In the genomic region with DNA sequence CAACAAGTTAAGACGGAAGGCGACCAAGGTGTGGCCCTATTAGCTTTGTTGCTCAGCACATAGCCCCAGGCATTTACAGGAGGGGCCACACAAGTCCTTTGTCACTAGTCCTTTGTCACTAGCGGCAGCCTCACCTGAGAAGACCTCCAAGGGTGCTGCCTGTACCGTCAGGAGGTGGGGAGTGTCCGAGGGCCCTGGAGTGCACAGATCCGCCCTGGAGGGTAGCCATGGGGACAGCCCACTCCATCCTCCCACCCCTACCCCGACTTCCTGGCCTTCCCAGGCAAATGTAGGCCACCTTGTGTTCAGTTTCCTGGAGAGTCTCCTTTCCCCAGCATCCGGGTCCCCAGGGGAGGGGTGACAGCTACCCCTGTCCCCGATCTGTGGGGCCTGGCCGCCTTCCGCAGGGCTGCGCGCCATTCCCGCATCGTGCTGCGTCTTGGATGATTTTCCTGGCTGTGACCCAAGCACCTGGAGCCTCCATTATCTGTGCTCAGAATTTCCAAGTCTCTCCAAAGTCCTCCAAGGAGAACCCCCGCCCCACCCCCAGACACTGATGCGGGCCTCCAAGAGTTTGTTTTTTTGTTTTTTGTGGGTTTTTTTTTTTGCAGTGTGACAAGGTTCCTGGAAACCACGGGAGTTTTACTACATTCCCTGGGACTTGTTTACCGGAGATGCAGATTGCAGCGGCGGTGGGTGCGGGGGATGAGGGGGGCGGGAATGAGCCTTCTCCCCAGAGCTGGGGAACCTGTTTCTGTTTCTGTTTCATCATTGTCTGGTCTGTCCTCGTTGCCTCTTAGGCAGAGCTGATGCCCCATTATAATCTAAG, we compare ENCODE assay signal across 10 cellular contexts. TPM values are rescaled to one million over a fixed set of nuclear protein-coding genes. Genes with fewer than 3 reads are reported as not detected.
DNase-seq lines count a peak whose midpoint lies in the region; ATAC-seq, FAIRE-seq and TF ChIP-seq lines count a peak whose summit lies in the region.
"Had no signal": no experiment of that assay in that cellular context is flagged by ENCODE, and none has a peak within 500 bp of the region (broad histone marks: within the 10 kb centered on the region; RNA-seq: fewer than 3 reads in every experiment).

No MANE protein-coding gene starts in this region.

- H3K27me3 ChIP-seq in mammary epithelial cell (ENCODE audit: insufficient read depth, low read length) (no peaks in the 10 kb centered on the region), vagina (no peaks in the 10 kb centered on the region)

- H3K4me1 Mint-ChIP-seq in mesothelial cell of epicardium = peaks cover 42% of the 10 kb centered on the region

- no peaks in the 10 kb centered on the region for H3K9me3 Mint-ChIP-seq in mesothelial cell of epicardium

- TF ChIP-seq CTCF in mammary epithelial cell (conservative IDR thresholded peaks at IDR 0.05 in 1 of 2, IDR thresholded peaks at IDR 0.05 in 1 of 2; ENCODE audit: extremely low read depth in 1 of 2, insufficient read depth in 1 of 2, low read depth in 1 of 2, low read length in 2 of 2) (no peak), mesothelial cell of epicardium (IDR thresholded peaks at IDR 0.05; ENCODE audit: unreplicated experiment) (no peak), vagina (IDR thresholded peaks at IDR 0.05) (no peak), D721Med (IDR thresholded peaks at IDR 0.05; ENCODE audit: insufficient read depth, missing control alignments) (no peak)

- H3K9me3 ChIP-seq in mammary epithelial cell (replicated peaks; ENCODE audit: insufficient read depth, low read length) = no peaks in the 10 kb centered on the region
- no peaks in the 10 kb centered on the region for H3K9me3 ChIP-seq in vagina

- TF ChIP-seq POLR2A in vagina (IDR thresholded peaks at IDR 0.05) = no peak

- CTCF ChIA-PET in mammary epithelial cell (lab: Charles Lee; ENCODE audit: low non-redundant PET) = no interaction called here

- peak; percentile 17 for DNase-seq in stimulated activated CD4-positive, alpha-beta T cell treated with anti-CD3 and anti-CD28 coated beads, Interleukin-4, amount 100 ng/mL, for 1 hour
- no peak for DNase-seq in stimulated activated CD4-positive, alpha-beta T cell treated with anti-CD3 and anti-CD28 coated beads, Interleukin-2, amount 100 ng/mL, for 24 hours
- DNase-seq in mammary epithelial cell = no peak
- no peak for DNase-seq in mesothelial cell of epicardium (ENCODE audit: low spot score in 2 of 2, unreplicated experiment in 2 of 2)
- no peak for DNase-seq in vagina (ENCODE audit: extremely low spot score in 2 of 2)
- no peak for DNase-seq in D721Med (ENCODE audit: insufficient read length, low spot score)
- DNase-seq in H4 (ENCODE audit: low spot score) = no peak

- intact Hi-C loops in mammary epithelial cell (cut with micrococcal nuclease) (no loop called here), vagina (cut with DNase I) (no loop called here)

- dilution Hi-C loops in mammary epithelial cell (cut with HindIII; ENCODE audit: low sequenced_read_pairs) = no loop called here

- no TSS peak for BruUV-seq in mammary epithelial cell (replicated peaks; lab: Mats Ljungman, UMichigan)

- no peak overlapping the region for H3K9ac ChIP-seq in mammary epithelial cell (ENCODE audit: insufficient read depth, low read length)

- H3K4me2 ChIP-seq in mammary epithelial cell (ENCODE audit: insufficient read depth, low read depth, low read length) = peak overlapping the region; percentile 26

- no peaks in the 10 kb centered on the region for H3K27me3 Mint-ChIP-seq in mesothelial cell of epicardium (ENCODE audit: low read depth)

- no peaks in the 10 kb centered on the region for H4K20me1 ChIP-seq in mammary epithelial cell (ENCODE audit: insufficient read depth, low read length)

- no peaks in the 10 kb centered on the region for H3K36me3 Mint-ChIP-seq in mesothelial cell of epicardium

- no peak overlapping the region for H3K27ac ChIP-seq in mammary epithelial cell (ENCODE audit: insufficient read depth, low read depth, low read length)
- H3K27ac ChIP-seq in vagina = peak overlapping the region; percentile 74

- peak overlapping the region; percentile 93 for H3K27ac Mint-ChIP-seq in mesothelial cell of epicardium

- in situ Hi-C loops in mammary epithelial cell (cut with MboI; ENCODE audit: low sequenced_read_pairs in 2 of 2) = no loop called here

- peak overlapping the region; percentile 64 for H2AFZ ChIP-seq in mammary epithelial cell (ENCODE audit: low read depth, low read length)

- H3K4me3 ChIP-seq in mammary epithelial cell (replicated peaks in 1 of 3; ENCODE audit: insufficient read depth in 1 of 3, low read depth in 2 of 3, low read length in 3 of 3) (no peak overlapping the region), vagina (peak overlapping the region; percentile 14 to 26)

- FAIRE-seq in D721Med (lab: Jason Lieb, UNC) = no peak

- peak overlapping the region; percentile 52 for H3K4me3 Mint-ChIP-seq in mesothelial cell of epicardium

- H3K36me3 ChIP-seq in mammary epithelial cell (ENCODE audit: insufficient read depth, low read length) (no peaks in the 10 kb centered on the region), vagina (no peaks in the 10 kb centered on the region)

- H3K4me1 ChIP-seq in mammary epithelial cell (ENCODE audit: insufficient read depth, low read length) (peaks cover 32% of the 10 kb centered on the region), vagina (peaks cover 11% of the 10 kb centered on the region)

- no peaks in the 10 kb centered on the region for H3K79me2 ChIP-seq in mammary epithelial cell (ENCODE audit: insufficient read depth, low read length)

- WGBS in mammary epithelial cell (ENCODE audit: low coverage, missing lambda C conversion rate) = 28% methylated on average over 17 of the region's 25 CpGs

- no peak for ATAC-seq in GM19328 (IDR thresholded peaks at IDR 0.05; ENCODE audit: unreplicated experiment)

RNA-seq across cellular contexts. Expression of gene TEX44, which starts 28.6 kb away (rescaled TPM):
- not detected for total RNA-seq in mammary epithelial cell
- not detected for polyA plus RNA-seq in mammary epithelial cell
- polyA minus RNA-seq in mammary epithelial cell = not detected
- not detected in 3 replicates for total RNA-seq in mesothelial cell of epicardium
- total RNA-seq in vagina = not detected
- total RNA-seq in H4 (2014; rRNA removed; shearing (Covaris generic)) = not detected in 2 replicates
- total RNA-seq: activated CD8-positive, alpha-beta memory T cell treated with anti-CD3 and anti-CD28 coated beads for 36 hours; kidney epithelial cell had no signal

Comparison
In these comparisons a context has a peak if more than half of its experiments do, and no peak if none do; other contexts are left out.
1. H3K4me3 ChIP-seq: peak in vagina (2 of 2); none in mammary epithelial cell (0 of 3).